ENCODE assay signal across 8 cellular contexts in genomic region chr19:50431343-50432220, GRCh38. TPM values are rescaled to one million over a fixed set of nuclear protein-coding genes. Genes with fewer than 3 reads are reported as not detected.
DNase-seq lines count a peak whose midpoint lies in the region; ATAC-seq and TF ChIP-seq lines count a peak whose summit lies in the region.

No MANE protein-coding gene starts in this region.

- 1% methylated on average over 54 of the region's 54 CpGs for WGBS in right cardiac atrium
- 2% methylated on average over 41 of the region's 54 CpGs for WGBS in prostate gland

- TF ChIP-seq POLR2A in GM10847 (IDR thresholded peaks at IDR 0.05; ENCODE audit: extremely low read depth, insufficient read length), result peak; percentile 59
- peak; percentile 52 for TF ChIP-seq POLR2A in prostate gland (IDR thresholded peaks at IDR 0.05)

- intact Hi-C loops in right cardiac atrium (cut with DNase I), result no loop called here
- intact Hi-C loops in prostate gland (cut with DNase I), result no loop called here

- H3K27ac ChIP-seq in right cardiac atrium (ENCODE audit: low read length), result no peak overlapping the region
- H3K27ac ChIP-seq in prostate gland, result peak overlapping the region; percentile 62 to 67

- H3K4me3 ChIP-seq in right cardiac atrium (ENCODE audit: low read length) (peak overlapping the region; percentile 82), prostate gland (peak overlapping the region; percentile 55 to 66)

- H3K9me3 ChIP-seq in right cardiac atrium (ENCODE audit: control insufficient read depth, low read length) (no peaks in the 10 kb centered on the region), prostate gland (no peaks in the 10 kb centered on the region)

- peaks cover 2% of the 10 kb centered on the region for H3K4me1 ChIP-seq in right cardiac atrium (ENCODE audit: control insufficient read depth, insufficient read depth, low read length)
- no peaks in the 10 kb centered on the region for H3K4me1 ChIP-seq in prostate gland (replicated peaks)

- TF ChIP-seq CTCF in prostate gland (IDR thresholded peaks at IDR 0.05), result no peak

- no peaks in the 10 kb centered on the region for H3K36me3 ChIP-seq in prostate gland

- no peaks in the 10 kb centered on the region for H3K27me3 ChIP-seq in right cardiac atrium (ENCODE audit: control insufficient read depth, insufficient read depth)
- no peaks in the 10 kb centered on the region for H3K27me3 ChIP-seq in prostate gland (replicated peaks; ENCODE audit: insufficient read depth)

- peak; percentile 78 for ATAC-seq in HG02642 (IDR thresholded peaks at IDR 0.05; ENCODE audit: poor library complexity, unreplicated experiment)
- peak; percentile 92 to 93 for ATAC-seq in right cardiac atrium

- peak; percentile 61 for DNase-seq in NCI-H128 (lab: John Stamatoyannopoulos, UW; ENCODE audit: unreplicated experiment)
- DNase-seq in T-helper 1 cell, result peak; percentile 64 to 88 (median 77)
- peak; percentile 10 for DNase-seq in amniotic stem cell (lab: John Stamatoyannopoulos, UW)
- DNase-seq in right cardiac atrium, result peak; percentile 80 to 94 (median 94)
- peak; percentile 86 for DNase-seq in prostate gland (ENCODE audit: low spot score)
- peak; percentile 84 for DNase-seq in ureter (ENCODE audit: low spot score)

RNA-seq across cellular contexts. Expression of gene MYBPC2, which starts 1.1 kb away (rescaled TPM):
- total RNA-seq in right cardiac atrium (not detected), prostate gland (under 1 TPM; 0.09 to 0.34 TPM), ureter (0.52 TPM)
- polyA plus RNA-seq in right cardiac atrium, result not detected

RNA-seq across cellular contexts. Expression of gene SPIB, which starts 12.8 kb away (rescaled TPM):
- under 1 TPM in 2 of 4 donors, not detected in 2; 0.14 to 0.29 TPM for total RNA-seq in right cardiac atrium
- polyA plus RNA-seq in right cardiac atrium, result 0.02 TPM
- not detected for total RNA-seq in prostate gland
- 0.96 TPM for total RNA-seq in ureter

RNA-seq across cellular contexts. Expression of gene EMC10, which starts 44.7 kb away (rescaled TPM):
- 100 to 1,000 TPM in 3 of 4 donors, 10 to 100 TPM in 1; 98.5 to 118 (median 104) TPM for total RNA-seq in right cardiac atrium
- polyA plus RNA-seq in right cardiac atrium, result 134 TPM
- 100 to 1,000 TPM; 135 to 286 TPM for total RNA-seq in prostate gland
- 94.0 TPM for total RNA-seq in ureter

RNA-seq across cellular contexts. Expression of gene GARIN5A, which starts 45.1 kb away (rescaled TPM):
- total RNA-seq in right cardiac atrium, result 1 to 10 TPM in 3 of 4 donors, under 1 TPM in 1; 0.86 to 2.3 (median 1.9) TPM
- polyA plus RNA-seq in right cardiac atrium, result 3.0 TPM
- 10 to 100 TPM in 1 of 2 donors, 1 to 10 TPM in 1; 5.9 to 16.8 TPM for total RNA-seq in prostate gland
- total RNA-seq in ureter, result 1.9 TPM

RNA-seq across cellular contexts. Expression of gene POLD1, which starts 47.4 kb away (rescaled TPM):
- 10 to 100 TPM in 3 of 4 donors, 1 to 10 TPM in 1; 9.0 to 12.5 (median 11.6) TPM for total RNA-seq in right cardiac atrium
- polyA plus RNA-seq in right cardiac atrium, result 8.7 TPM
- 10 to 100 TPM; 15.6 to 35.7 TPM for total RNA-seq in prostate gland
- total RNA-seq in ureter, result 17.0 TPM

Comparison
In these comparisons a context has a peak if more than half of its experiments do, and no peak if none do; other contexts are left out.
1. DNase-seq: peak in every context shown above with its lines; median percentile 94 in right cardiac atrium; 86 in prostate gland; 84 in ureter; 77 in T-helper 1 cell; 61 in NCI-H128; 10 in amniotic stem cell.